Comparison of ENCODE assay signal across 27 cellular contexts in genomic region chr10:99631496-99631895, GRCh38. TPM values are rescaled to one million over a fixed set of nuclear protein-coding genes. Genes with fewer than 3 reads are reported as not detected.
A peak's percentile ranks its signal among the peaks of the same experiment; 100 is the strongest.
DNase-seq lines count a peak whose midpoint lies in the region; FAIRE-seq and TF ChIP-seq lines count a peak whose summit lies in the region.
"Had no signal": no experiment of that assay in that cellular context is flagged by ENCODE, and none has a peak within 500 bp of the region (broad histone marks: within the 10 kb centered on the region; RNA-seq: fewer than 3 reads in every experiment).

No MANE protein-coding gene starts in this region.

- H3K4me1 Mint-ChIP-seq in astrocyte (ENCODE audit: low read depth, unreplicated experiment), result peaks cover 4% of the 10 kb centered on the region
- H3K4me1 Mint-ChIP-seq: B cell had no signal

- H3K9me3 ChIP-seq in astrocyte (ENCODE audit: insufficient read depth, low read depth, low read length), result no peaks in the 10 kb centered on the region
- H3K9me3 ChIP-seq: colonic mucosa, testis, uterus had no signal

- H3K4me3 Mint-ChIP-seq in astrocyte (ENCODE audit: unreplicated experiment), result no peak overlapping the region
- H3K4me3 Mint-ChIP-seq: activated CD4-positive, alpha-beta T cell treated with anti-CD3 and anti-CD28 coated beads, Interleukin-2, amount 10 ng/mL, durations not matched to agents 24 days and 14 days; activated T-cell treated with anti-CD3 and anti-CD28 coated beads, Interleukin-2, amount 50 U/mL, for 72 hours; B cell; CD8-positive, alpha-beta T cell; natural killer cell treated with Interleukin-12 subunit alpha and Interleukin-12 subunit beta and Interleukin-15 and Interleukin-18, amount 100 ng/mL, for 72 hours had no signal

- H3K9me3 Mint-ChIP-seq in astrocyte (ENCODE audit: unreplicated experiment), result no peaks in the 10 kb centered on the region
- H3K9me3 Mint-ChIP-seq: activated CD4-positive, alpha-beta T cell treated with anti-CD3 and anti-CD28 coated beads, Interleukin-2, amount 10 ng/mL, durations not matched to agents 24 days and 14 days; activated T-cell treated with anti-CD3 and anti-CD28 coated beads, Interleukin-2, amount 50 U/mL, for 72 hours; CD8-positive, alpha-beta T cell; natural killer cell treated with Interleukin-12 subunit alpha and Interleukin-12 subunit beta and Interleukin-15 and Interleukin-18, amount 100 ng/mL, for 72 hours had no signal

- no peaks in the 10 kb centered on the region for H3K36me3 Mint-ChIP-seq in astrocyte (ENCODE audit: low read depth, unreplicated experiment)
- H3K36me3 Mint-ChIP-seq: CD8-positive, alpha-beta T cell; natural killer cell treated with Interleukin-12 subunit alpha and Interleukin-12 subunit beta and Interleukin-15 and Interleukin-18, amount 100 ng/mL, for 72 hours had no signal

- H2AFZ ChIP-seq in ACC112 (ENCODE audit: low read length, unreplicated experiment) (no peak overlapping the region), astrocyte (ENCODE audit: low read depth, low read length) (no peak overlapping the region)

- H3K27me3 Mint-ChIP-seq in astrocyte (ENCODE audit: low read depth, unreplicated experiment), result peaks cover 7% of the 10 kb centered on the region

- H3K4me1 ChIP-seq in ACC112 (ENCODE audit: control insufficient read depth, insufficient read depth, low read length, unreplicated experiment) (peaks cover 6% of the 10 kb centered on the region), astrocyte (ENCODE audit: insufficient read depth, low read length) (no peaks in the 10 kb centered on the region)
- H3K4me1 ChIP-seq: colonic mucosa, testis, uterus had no signal

- H3K27ac ChIP-seq in ACC112 (ENCODE audit: low read depth, low read length) (0 out of 2 replicates have a peak overlapping the region, but pooled peaks have one; percentile 10), astrocyte (ENCODE audit: low read depth, low read length) (no peak overlapping the region)
- H3K27ac ChIP-seq: colonic mucosa, testis, uterus, WERI-Rb-1 had no signal

- no peak overlapping the region for H3K9ac ChIP-seq in astrocyte (ENCODE audit: low read length)

- H3K4me3 ChIP-seq in ACC112 (ENCODE audit: low read depth, low read length) (no peak overlapping the region), astrocyte (ENCODE audit: insufficient read depth, low read depth, low read length) (no peak overlapping the region), fibroblast of villous mesenchyme (ENCODE audit: low read depth, low read length) (no peak overlapping the region)
- H3K4me3 ChIP-seq: colonic mucosa, testis, uterus had no signal

- no peaks in the 10 kb centered on the region for H3K36me3 ChIP-seq in ACC112 (ENCODE audit: insufficient read depth, low read length)
- H3K36me3 ChIP-seq in astrocyte (ENCODE audit: insufficient read depth, low read length), result no peaks in the 10 kb centered on the region
- H3K36me3 ChIP-seq: colonic mucosa, uterus, WERI-Rb-1 had no signal

- no peak overlapping the region for H3K27ac Mint-ChIP-seq in astrocyte (ENCODE audit: unreplicated experiment)
- H3K27ac Mint-ChIP-seq: activated CD4-positive, alpha-beta T cell treated with anti-CD3 and anti-CD28 coated beads, Interleukin-2, amount 10 ng/mL, durations not matched to agents 24 days and 14 days; activated T-cell treated with anti-CD3 and anti-CD28 coated beads, Interleukin-2, amount 50 U/mL, for 72 hours; B cell; CD8-positive, alpha-beta T cell; natural killer cell treated with Interleukin-12 subunit alpha and Interleukin-12 subunit beta and Interleukin-15 and Interleukin-18, amount 100 ng/mL, for 72 hours had no signal

- FAIRE-seq in astrocyte (lab: Jason Lieb, UNC), result no peak

- no peaks in the 10 kb centered on the region for H4K20me1 ChIP-seq in astrocyte (ENCODE audit: insufficient read depth, low read length)

- DNase-seq in HCEC 1CT (peak; percentile 71), astrocyte (ENCODE audit: low read depth) (peak; percentile 44), fibroblast of villous mesenchyme (ENCODE audit: low read depth) (peak; percentile 18), NCI-H1105 (lab: John Stamatoyannopoulos, UW) (no peak), NCI-H146 treated with DMSO at 0.1 percent for 48 hours (lab: John Stamatoyannopoulos, UW; ENCODE audit: unreplicated experiment) (no peak), activated T-cell treated with anti-CD3 and anti-CD28 coated beads for 4 hours (no peak)
- DNase-seq in activated CD8-positive, alpha-beta memory T cell treated with anti-CD3 and anti-CD28 coated beads, Interleukin-2, amount 50 U/mL, for 48 hours, result no peak
- DNase-seq: 8988T; activated CD4-positive, alpha-beta T cell treated with anti-CD3 and anti-CD28 coated beads, Interleukin-2, amount 10 ng/mL, durations not matched to agents 24 days and 14 days; activated naive CD4-positive, alpha-beta T cell; activated T-cell treated with anti-CD3 and anti-CD28 coated beads, Interleukin-2, amount 50 U/mL, for 72 hours; amygdala; CD8-positive, alpha-beta T cell; colonic mucosa; effector CD8-positive, alpha-beta T cell; NCI-H1694 treated with DMSO at 0.1 percent for 48 hours; NCI-H526; SHP77; stimulated activated naive CD4-positive, alpha-beta T cell treated with Interleukin-2 at 50 U/mL for 16 hours; SW 1271; T-helper 9 cell; testis; uterus; WERI-Rb-1 had no signal

- no peak for TF ChIP-seq CTCF in astrocyte (IDR thresholded peaks at IDR 0.05; ENCODE audit: insufficient read depth, low read depth, low read length)
- TF ChIP-seq CTCF in fibroblast of villous mesenchyme (IDR thresholded peaks at IDR 0.05; ENCODE audit: insufficient read depth, low read depth, low read length), result no peak

- H3K27me3 ChIP-seq in ACC112 (ENCODE audit: insufficient read depth, low read length), result no peaks in the 10 kb centered on the region
- H3K27me3 ChIP-seq in astrocyte (ENCODE audit: insufficient read depth, low read length), result peaks cover 2% of the 10 kb centered on the region
- H3K27me3 ChIP-seq: colonic mucosa, testis, uterus had no signal

- H3K79me2 ChIP-seq in ACC112 (ENCODE audit: control insufficient read depth, insufficient read depth, low read length, unreplicated experiment), result no peaks in the 10 kb centered on the region
- no peaks in the 10 kb centered on the region for H3K79me2 ChIP-seq in astrocyte (ENCODE audit: insufficient read depth, low read length)

- no peak overlapping the region for H3K4me2 ChIP-seq in astrocyte (ENCODE audit: low read length)

RNA-seq across cellular contexts. Expression of gene SLC25A28, which starts 11.3 kb away (rescaled TPM):
- total RNA-seq in astrocyte, result 38.0 and 40.7 TPM in 2 replicates
- 16.0 and 18.4 TPM in 2 replicates for total RNA-seq in fibroblast of villous mesenchyme

RNA-seq across cellular contexts. Expression of gene ENTPD7, which starts 27.8 kb away (rescaled TPM):
- total RNA-seq in astrocyte, result 21.6 and 22.8 TPM in 2 replicates
- total RNA-seq in fibroblast of villous mesenchyme, result 43.2 and 48.4 TPM in 2 replicates

Comparison
In these comparisons a context has a peak if more than half of its experiments do, and no peak if none do; other contexts are left out.
1. DNase-seq: peak in HCEC 1CT (single experiment), astrocyte (single experiment) and fibroblast of villous mesenchyme (single experiment); none in NCI-H1105 (single experiment), NCI-H146 treated with DMSO at 0.1 percent for 48 hours (single experiment), activated T-cell treated with anti-CD3 and anti-CD28 coated beads for 4 hours (single experiment) and activated CD8-positive, alpha-beta memory T cell treated with anti-CD3 and anti-CD28 coated beads, Interleukin-2, amount 50 U/mL, for 48 hours (single experiment).